ENCODE assay signal across 9 cellular contexts in the genomic region with DNA sequence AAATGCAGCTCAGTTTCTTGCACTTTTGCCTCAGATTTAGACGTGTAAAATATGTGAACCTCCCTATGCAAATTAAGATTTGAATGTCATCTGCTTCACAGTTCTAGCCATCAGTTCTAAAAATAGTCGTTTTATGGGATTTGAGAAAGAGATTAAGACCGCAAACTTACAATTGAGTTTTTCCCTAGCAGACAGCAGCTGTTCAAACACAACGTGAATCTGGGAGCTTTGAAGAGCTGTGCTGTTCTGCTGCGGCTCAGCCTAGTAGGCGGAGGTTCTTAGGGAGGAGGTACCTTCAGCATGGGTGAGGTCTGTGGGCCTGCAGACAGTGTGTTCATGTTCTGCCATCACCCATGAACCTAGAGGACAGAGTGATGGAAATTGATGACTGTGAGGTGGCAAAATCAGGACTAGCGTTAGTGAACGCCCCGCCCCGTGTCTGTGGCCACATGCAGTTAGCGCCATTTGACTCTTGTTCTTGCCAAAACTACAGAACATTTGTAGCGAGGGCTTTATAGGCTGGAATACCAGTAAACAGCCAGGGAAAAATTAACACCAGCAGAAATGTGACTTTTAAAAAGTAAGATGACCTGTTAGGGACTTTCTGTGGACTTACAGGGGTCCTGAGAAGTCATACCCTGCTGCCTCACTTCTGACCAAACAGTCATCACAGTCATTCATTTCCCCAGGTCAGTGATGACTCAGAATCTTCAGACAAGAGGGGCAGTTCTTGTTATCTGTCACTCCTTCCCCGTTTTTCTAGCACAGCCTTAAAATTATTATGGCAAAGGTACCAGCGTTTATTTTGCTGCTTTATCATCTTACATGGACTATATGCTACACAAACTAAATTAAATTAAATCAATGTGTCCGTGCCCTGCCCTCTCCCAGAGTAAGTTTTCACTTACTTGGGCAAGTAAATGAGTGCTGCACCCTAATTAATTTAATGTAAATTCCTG.
DNase-seq lines count a peak whose midpoint lies in the region; ATAC-seq, FAIRE-seq and TF ChIP-seq lines count a peak whose summit lies in the region.
"Had no signal": no experiment of that assay in that cellular context is flagged by ENCODE, and none has a peak within 500 bp of the region (broad histone marks: within the 10 kb centered on the region; RNA-seq: fewer than 3 reads in every experiment).

No MANE protein-coding gene starts in this region.

- H3K4me3 ChIP-seq in AG10803 (ENCODE audit: low read length) = no peak overlapping the region; the same call in 1 of the 2 replicates
- no peak overlapping the region for H3K4me3 ChIP-seq in K562

- ATAC-seq in GM18907 (IDR thresholded peaks at IDR 0.05; ENCODE audit: unreplicated experiment) (peak; percentile 87), HG02973 (IDR thresholded peaks at IDR 0.05; ENCODE audit: unreplicated experiment) (peak; percentile 91), K562 (peak; percentile 82)

- H3K27me3 ChIP-seq in K562 (ENCODE audit: control insufficient read depth in 2 of 2, insufficient read depth in 2 of 2, low read length in 2 of 2) = no peaks in the 10 kb centered on the region

- TF ChIP-seq POLR2A in K562 (conservative IDR thresholded peaks at IDR 0.05) = no peak

- H3K27ac Mint-ChIP-seq in osteocyte (ENCODE audit: unreplicated experiment) = peak overlapping the region; percentile 74

- H3K27me3 Mint-ChIP-seq in osteocyte (ENCODE audit: unreplicated experiment) = no peaks in the 10 kb centered on the region

- no TSS peak for BruUV-seq in K562 (replicated peaks; lab: Mats Ljungman, UMichigan)

- no peak overlapping the region for H3K9ac ChIP-seq in K562 (ENCODE audit: insufficient read depth in 1 of 2, low read depth in 2 of 2, low read length in 2 of 2)

- peak; percentile 78 for FAIRE-seq in K562 (lab: Jason Lieb, UNC)
- FAIRE-seq: colon had no signal

- H3K9me1 ChIP-seq in K562 (ENCODE audit: control insufficient read depth, insufficient read depth, low read length) = peaks cover 4% of the 10 kb centered on the region

- H4K20me1 ChIP-seq in K562 (replicated peaks; ENCODE audit: control insufficient read depth, insufficient read depth, low read length) = no peaks in the 10 kb centered on the region

- DNase-seq in AG10803 (ENCODE audit: low read depth) (peak; percentile 75), NCI-H2029 (lab: John Stamatoyannopoulos, UW) (peak; percentile 94), K562 (ENCODE audit: extremely low read depth in 1 of 4, low spot score in 3 of 4) (peak; percentile 40 to 75 (median 54)), osteocyte (ENCODE audit: extremely low spot score, unreplicated experiment) (no peak), posterior vena cava (ENCODE audit: low spot score) (no peak), SW 1271 (lab: John Stamatoyannopoulos, UW) (no peak)

- POLR2A ChIA-PET in K562 (lab: Yijun Ruan, JAX) = interaction anchor here (0.6 to 0.9 kb wide), 3 partner anchors 28 to 108 kb away, joined by 3 to 5 read pairs (median 3); no protein-coding TSS in a partner anchor

- peaks cover 3 to 15% of the 10 kb centered on the region in 2 experiments; a peak in 4 of 5 replicates for H3K4me1 ChIP-seq in K562 (replicated peaks in 1 of 2; ENCODE audit: control insufficient read depth in 2 of 2, insufficient read depth in 2 of 2, low read length in 2 of 2)

- in situ Hi-C loops in K562 (cut with MboI) = no loop called here

- H3K36me3 Mint-ChIP-seq in osteocyte (ENCODE audit: unreplicated experiment) = peaks cover 22% of the 10 kb centered on the region

- no peaks in the 10 kb centered on the region for H3K9me3 ChIP-seq in K562 (replicated peaks; ENCODE audit: control insufficient read depth, insufficient read depth, low read depth, low read length)

- no peaks in the 10 kb centered on the region for H3K79me2 ChIP-seq in K562 (ENCODE audit: control insufficient read depth, insufficient read depth, low read length)

- TF ChIP-seq CTCF in AG10803 (conservative IDR thresholded peaks at IDR 0.05; ENCODE audit: low read length) (no peak), K562 (IDR thresholded peaks at IDR 0.05 in 2 of 3, conservative IDR thresholded peaks at IDR 0.05 in 1 of 3; ENCODE audit: insufficient read depth in 2 of 3, low read depth in 1 of 3, low read length in 3 of 3) (no peak), osteocyte (IDR thresholded peaks at IDR 0.05) (no peak)

- 0 out of 2 replicates have a peak overlapping the region, but pooled peaks have one; percentile 11 for H2AFZ ChIP-seq in K562 (ENCODE audit: low read depth, low read length)

- H3K4me3 Mint-ChIP-seq in osteocyte (ENCODE audit: unreplicated experiment) = no peak overlapping the region

- WGBS in K562 (ENCODE audit: insufficient coverage, low coverage, missing lambda C conversion rate) = 27% methylated on average over 15 of the region's 15 CpGs

- intact Hi-C loops in K562 (cut with micrococcal nuclease) = no loop called here
- intact Hi-C loops in posterior vena cava (cut with DNase I) = no loop called here

- peaks cover 26% of the 10 kb centered on the region for H3K4me1 Mint-ChIP-seq in osteocyte (ENCODE audit: unreplicated experiment)

- no peak for TF ChIP-seq RAD21 in K562 (CRISPR knock-in tag; conservative IDR thresholded peaks at IDR 0.05 in 1 of 2, IDR thresholded peaks at IDR 0.05 in 1 of 2)

- CTCF ChIA-PET in K562 (lab: Yijun Ruan, JAX; ENCODE audit: low intra/inter-chr PET ratio) = no interaction called here

- peaks cover 19% of the 10 kb centered on the region; the same call in 2 of the 3 replicates for H3K36me3 ChIP-seq in K562 (ENCODE audit: control insufficient read depth, insufficient read depth, low read length)

- no peak; the same call in 1 of the 2 replicates for TF ChIP-seq EP300 in K562 (IDR thresholded peaks at IDR 0.05; ENCODE audit: low read length)

- H3K27ac ChIP-seq in K562 (ENCODE audit: extremely low read depth, low read depth, low read length) = peak overlapping the region; percentile 48; the same call in 2 of the 3 replicates

- peak overlapping the region; percentile 47; the same call in 1 of the 2 replicates for H3K4me2 ChIP-seq in K562 (ENCODE audit: insufficient read depth, low read length)

- H3K9me3 Mint-ChIP-seq in osteocyte (ENCODE audit: unreplicated experiment) = no peaks in the 10 kb centered on the region

TF ChIP-seq in K562, 482 proteins besides CTCF, POLR2A, EP300 and RAD21 (continues in another document):
- TF ChIP-seq SMAD4 (CRISPR knock-in tag; conservative IDR thresholded peaks at IDR 0.05) = peak; percentile 22; the same call in 1 of the 2 replicates
- TF ChIP-seq, protein P1, sequence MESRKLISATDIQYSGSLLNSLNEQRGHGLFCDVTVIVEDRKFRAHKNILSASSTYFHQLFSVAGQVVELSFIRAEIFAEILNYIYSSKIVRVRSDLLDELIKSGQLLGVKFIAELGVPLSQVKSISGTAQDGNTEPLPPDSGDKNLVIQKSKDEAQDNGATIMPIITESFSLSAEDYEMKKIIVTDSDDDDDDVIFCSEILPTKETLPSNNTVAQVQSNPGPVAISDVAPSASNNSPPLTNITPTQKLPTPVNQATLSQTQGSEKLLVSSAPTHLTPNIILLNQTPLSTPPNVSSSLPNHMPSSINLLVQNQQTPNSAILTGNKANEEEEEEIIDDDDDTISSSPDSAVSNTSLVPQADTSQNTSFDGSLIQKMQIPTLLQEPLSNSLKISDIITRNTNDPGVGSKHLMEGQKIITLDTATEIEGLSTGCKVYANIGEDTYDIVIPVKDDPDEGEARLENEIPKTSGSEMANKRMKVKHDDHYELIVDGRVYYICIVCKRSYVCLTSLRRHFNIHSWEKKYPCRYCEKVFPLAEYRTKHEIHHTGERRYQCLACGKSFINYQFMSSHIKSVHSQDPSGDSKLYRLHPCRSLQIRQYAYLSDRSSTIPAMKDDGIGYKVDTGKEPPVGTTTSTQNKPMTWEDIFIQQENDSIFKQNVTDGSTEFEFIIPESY (CRISPR knock-in tag; IDR thresholded peaks at IDR 0.05) = peak; percentile 96
- TF ChIP-seq PKNOX1 (IDR thresholded peaks at IDR 0.05) = peak; percentile 73
- 0 out of 2 replicates have a peak, but pooled peaks have one; percentile 36 for TF ChIP-seq L3MBTL2 (IDR thresholded peaks at IDR 0.05)
- TF ChIP-seq CREB1 (IDR thresholded peaks at IDR 0.05) = no peak
- TF ChIP-seq CREB1 (CRISPR knock-in tag; IDR thresholded peaks at IDR 0.05) = 0 out of 2 replicates have a peak, but pooled peaks have one; percentile 33
- 0 out of 2 replicates have a peak, but pooled peaks have one; percentile 9 for TF ChIP-seq CTBP1 (IDR thresholded peaks at IDR 0.05; ENCODE audit: borderline replicate concordance)
- TF ChIP-seq, protein P2, sequence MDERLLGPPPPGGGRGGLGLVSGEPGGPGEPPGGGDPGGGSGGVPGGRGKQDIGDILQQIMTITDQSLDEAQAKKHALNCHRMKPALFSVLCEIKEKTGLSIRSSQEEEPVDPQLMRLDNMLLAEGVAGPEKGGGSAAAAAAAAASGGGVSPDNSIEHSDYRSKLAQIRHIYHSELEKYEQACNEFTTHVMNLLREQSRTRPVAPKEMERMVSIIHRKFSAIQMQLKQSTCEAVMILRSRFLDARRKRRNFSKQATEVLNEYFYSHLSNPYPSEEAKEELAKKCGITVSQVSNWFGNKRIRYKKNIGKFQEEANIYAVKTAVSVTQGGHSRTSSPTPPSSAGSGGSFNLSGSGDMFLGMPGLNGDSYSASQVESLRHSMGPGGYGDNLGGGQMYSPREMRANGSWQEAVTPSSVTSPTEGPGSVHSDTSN (CRISPR knock-in tag; IDR thresholded peaks at IDR 0.05; ENCODE audit: low read depth) = no peak
- TF ChIP-seq, protein P2 (tag; conservative IDR thresholded peaks at IDR 0.05; ENCODE audit: low read depth) = peak; percentile 61
- no peak for TF ChIP-seq MXI1 (IDR thresholded peaks at IDR 0.05; ENCODE audit: low read depth, low read length)

Comparison
In these comparisons a context has a peak if more than half of its experiments do, and no peak if none do; other contexts are left out.
1. DNase-seq: peak in AG10803 (single experiment), NCI-H2029 (single experiment) and K562 (4 of 4); none in osteocyte (single experiment), posterior vena cava (single experiment) and SW 1271 (0 of 2).
2. Peak in every context shown above with its lines, with median percentiles within 50 percentile points of each other: ATAC-seq.